ENCODE assay signal across 38 cellular contexts in the genomic region with DNA sequence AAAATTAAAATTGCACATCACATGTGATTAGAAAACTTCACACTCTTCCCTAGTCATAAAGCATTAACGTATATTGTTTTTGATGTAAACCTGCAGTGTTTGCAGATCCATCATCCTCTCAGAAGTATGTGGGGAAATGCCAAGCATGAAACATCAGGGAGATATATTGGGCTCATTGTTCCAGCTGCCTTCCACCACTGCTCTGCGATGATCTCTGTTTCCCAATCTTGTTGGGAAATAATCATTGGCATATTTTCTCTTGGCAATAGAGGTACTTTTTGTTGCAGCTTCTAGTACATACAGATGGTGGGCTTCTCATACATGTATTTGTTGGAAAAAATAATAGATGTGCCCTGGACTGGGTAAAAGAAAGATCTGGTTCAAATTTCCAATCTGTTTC.
"Had no signal": no experiment of that assay in that cellular context is flagged by ENCODE, and none has a peak within 500 bp of the region (broad histone marks: within the 10 kb centered on the region; RNA-seq: fewer than 3 reads in every experiment).

No MANE protein-coding gene starts in this region.

- H3K36me3 ChIP-seq: adrenal gland, brain microvascular endothelial cell, breast epithelium, cardiac muscle cell had no signal

- H3K27me3 Mint-ChIP-seq: activated B cell treated with CpG ODN at 0.5 μM for 24 hours; activated CD4-positive, alpha-beta memory T cell treated with anti-CD3 and anti-CD28 coated beads for 36 hours; activated CD4-positive, alpha-beta T cell treated with anti-CD3 and anti-CD28 coated beads, Interleukin-2, amount 10 ng/mL, durations not matched to agents 24 days and 14 days; activated CD8-positive, alpha-beta T cell treated with anti-CD3 and anti-CD28 coated beads for 36 hours; activated T-helper 17 cell treated with anti-CD3 and anti-CD28 coated beads, Interleukin-2, amount 50 U/mL, for 72 hours; central memory CD8-positive, alpha-beta T cell had no signal

- DNase-seq: activated B cell treated with CpG ODN at 0.5 μM for 24 hours; activated CD4-positive, alpha-beta memory T cell treated with anti-CD3 and anti-CD28 coated beads for 36 hours; activated CD4-positive, alpha-beta T cell treated with anti-CD3 and anti-CD28 coated beads for 4 hours; activated CD4-positive, alpha-beta T cell treated with anti-CD3 and anti-CD28 coated beads, Interleukin-2, amount 10 ng/mL, durations not matched to agents 24 days and 14 days; activated CD4-positive, alpha-beta T cell treated with anti-CD3 and anti-CD28 coated beads, Interleukin-2, amount 50 U/mL, for 1 hour; activated CD4-positive, alpha-beta T cell treated with anti-CD3 and anti-CD28 coated beads, Interleukin-2, amount 50 U/mL, for 4 hours; activated CD4-positive, CD25-positive, alpha-beta regulatory T cell treated with anti-CD3 and anti-CD28 coated beads, Interleukin-2, amount 50 U/mL, for 72 hours; activated CD8-positive, alpha-beta memory T cell treated with anti-CD3 and anti-CD28 coated beads, Interleukin-2, amount 50 U/mL, for 4 hours; activated CD8-positive, alpha-beta T cell treated with anti-CD3 and anti-CD28 coated beads for 36 hours; activated effector memory CD4-positive, alpha-beta T cell treated with anti-CD3 and anti-CD28 coated beads, Interleukin-2, amount 50 U/mL, for 16 hours; activated gamma-delta T cell treated with Interleukin-2 at 50 U/mL for 16 hours; activated naive CD4-positive, alpha-beta T cell; activated naive CD4-positive, alpha-beta T cell treated with anti-CD3 and anti-CD28 coated beads for 36 hours; activated naive CD4-positive, alpha-beta T cell treated with anti-CD3 and anti-CD28 coated beads, Interleukin-2, amount 50 U/mL, for 16 hours; activated naive CD8-positive, alpha-beta T cell treated with anti-CD3 and anti-CD28 coated beads for 36 hours; activated T-cell treated with anti-CD3 and anti-CD28 coated beads for 4 hours; activated T-cell treated with anti-CD3 and anti-CD28 coated beads, Interleukin-2, amount 50 U/mL, for 1 hour; activated T-cell treated with anti-CD3 and anti-CD28 coated beads, Interleukin-2, amount 50 U/mL, for 4 hours; activated T-cell treated with anti-CD3 and anti-CD28 coated beads, Interleukin-2, amount 50 U/mL, for 72 hours; adrenal gland; amniotic stem cell; aorta; body of pancreas; brain microvascular endothelial cell; caudate nucleus; cerebellar nuclear complex; T-helper 1 cell; T-helper 2 cell; T-helper 9 cell had no signal

- H3K4me1 ChIP-seq: adrenal gland, body of pancreas, breast epithelium had no signal

- H3K27me3 ChIP-seq: adrenal gland, body of pancreas, brain microvascular endothelial cell, breast epithelium, cardiac muscle cell had no signal

- ATAC-seq: activated CD8-positive, alpha-beta T cell treated with anti-CD3 and anti-CD28 coated beads for 36 hours; activated naive CD4-positive, alpha-beta T cell treated with anti-CD3 and anti-CD28 coated beads, Interleukin-2, amount 50 U/mL, for 72 hours; activated T-cell treated with anti-CD3 and anti-CD28 coated beads, Interleukin-2, amount 50 U/mL, for 4 hours; activated T-cell treated with anti-CD3 and anti-CD28 coated beads, Interleukin-2, amount 50 U/mL, for 72 hours; activated T-helper 17 cell treated with anti-CD3 and anti-CD28 coated beads, Interleukin-2, amount 50 U/mL, for 72 hours; body of pancreas had no signal

- H3K4me1 Mint-ChIP-seq: activated B cell treated with CpG ODN at 0.5 μM for 24 hours; activated CD4-positive, alpha-beta T cell treated with anti-CD3 and anti-CD28 coated beads, Interleukin-2, amount 10 ng/mL, durations not matched to agents 24 days and 14 days; activated naive CD8-positive, alpha-beta T cell treated with anti-CD3 and anti-CD28 coated beads for 36 hours; activated T-helper 17 cell treated with anti-CD3 and anti-CD28 coated beads, Interleukin-2, amount 50 U/mL, for 72 hours; central memory CD8-positive, alpha-beta T cell had no signal

- H3K4me3 ChIP-seq: adrenal gland, body of pancreas, breast epithelium, cardiac muscle cell had no signal

- H3K36me3 Mint-ChIP-seq: activated CD4-positive, alpha-beta memory T cell treated with anti-CD3 and anti-CD28 coated beads for 36 hours; activated naive CD8-positive, alpha-beta T cell treated with anti-CD3 and anti-CD28 coated beads for 36 hours had no signal

- H3K27ac Mint-ChIP-seq: activated B cell treated with CpG ODN at 0.5 μM for 24 hours; activated CD4-positive, alpha-beta memory T cell treated with anti-CD3 and anti-CD28 coated beads for 36 hours; activated CD4-positive, alpha-beta T cell treated with anti-CD3 and anti-CD28 coated beads, Interleukin-2, amount 10 ng/mL, durations not matched to agents 24 days and 14 days; activated CD8-positive, alpha-beta T cell treated with anti-CD3 and anti-CD28 coated beads for 36 hours; activated naive CD4-positive, alpha-beta T cell treated with anti-CD3 and anti-CD28 coated beads for 36 hours; activated naive CD4-positive, alpha-beta T cell treated with anti-CD3 and anti-CD28 coated beads, Interleukin-2, amount 50 U/mL, for 72 hours; activated naive CD8-positive, alpha-beta T cell treated with anti-CD3 and anti-CD28 coated beads for 36 hours; activated T-cell treated with anti-CD3 and anti-CD28 coated beads, Interleukin-2, amount 50 U/mL, for 72 hours; activated T-helper 1 cell treated with anti-CD3 and anti-CD28 coated beads, Interleukin-12 subunit alpha, Interleukin-12 subunit beta, Interleukin-2, Interleukin-4 antibody, amounts not matched to agents 30 ng/mL and 10 ng/mL and 1 ng/mL, durations not matched to agents 14 hours and 24 hours and 36 hours; activated T-helper 17 cell treated with anti-CD3 and anti-CD28 coated beads, Interleukin-2, amount 50 U/mL, for 72 hours; T-helper 1 cell treated with Interleukin-12 subunit alpha and Interleukin-12 subunit beta and Interleukin-4 antibody, amounts not matched to agents 30 μg/mL and 1 μg/mL, for 36 hours; T-helper 2 cell treated with Interferon-gamma antibody and Interleukin-4, amounts not matched to agents 5 μg/mL and 100 μg/mL, for 36 hours had no signal

- H3K4me3 Mint-ChIP-seq: activated B cell treated with CpG ODN at 0.5 μM for 24 hours; activated CD4-positive, alpha-beta memory T cell treated with anti-CD3 and anti-CD28 coated beads for 36 hours; activated CD4-positive, alpha-beta T cell treated with anti-CD3 and anti-CD28 coated beads, Interleukin-2, amount 10 ng/mL, durations not matched to agents 24 days and 14 days; activated CD8-positive, alpha-beta T cell treated with anti-CD3 and anti-CD28 coated beads for 36 hours; activated naive CD4-positive, alpha-beta T cell treated with anti-CD3 and anti-CD28 coated beads for 36 hours; activated naive CD8-positive, alpha-beta T cell treated with anti-CD3 and anti-CD28 coated beads for 36 hours; activated T-cell treated with anti-CD3 and anti-CD28 coated beads, Interleukin-2, amount 50 U/mL, for 4 hours; activated T-cell treated with anti-CD3 and anti-CD28 coated beads, Interleukin-2, amount 50 U/mL, for 72 hours; activated T-helper 1 cell treated with anti-CD3 and anti-CD28 coated beads, Interleukin-12 subunit alpha, Interleukin-12 subunit beta, Interleukin-2, Interleukin-4 antibody, amounts not matched to agents 30 ng/mL and 10 ng/mL and 1 ng/mL, durations not matched to agents 14 hours and 24 hours and 36 hours; activated T-helper 17 cell treated with anti-CD3 and anti-CD28 coated beads, Interleukin-2, amount 50 U/mL, for 72 hours; central memory CD8-positive, alpha-beta T cell; T-helper 1 cell treated with Interleukin-12 subunit alpha and Interleukin-12 subunit beta and Interleukin-4 antibody, amounts not matched to agents 30 μg/mL and 1 μg/mL, for 36 hours; T-helper 2 cell treated with Interferon-gamma antibody and Interleukin-4, amounts not matched to agents 5 μg/mL and 100 μg/mL, for 36 hours had no signal

- H3K9me3 Mint-ChIP-seq: activated T-helper 1 cell treated with anti-CD3 and anti-CD28 coated beads, Interleukin-12 subunit alpha, Interleukin-12 subunit beta, Interleukin-2, Interleukin-4 antibody, amounts not matched to agents 30 ng/mL and 10 ng/mL and 1 ng/mL, durations not matched to agents 14 hours and 24 hours and 36 hours; T-helper 2 cell treated with Interferon-gamma antibody and Interleukin-4, amounts not matched to agents 5 μg/mL and 100 μg/mL, for 36 hours had no signal

- H3K27ac ChIP-seq: adrenal gland, body of pancreas, brain microvascular endothelial cell, breast epithelium, cardiac muscle cell, VCaP had no signal

- H3K9me3 ChIP-seq: adrenal gland, body of pancreas had no signal
